In the genomic region with DNA sequence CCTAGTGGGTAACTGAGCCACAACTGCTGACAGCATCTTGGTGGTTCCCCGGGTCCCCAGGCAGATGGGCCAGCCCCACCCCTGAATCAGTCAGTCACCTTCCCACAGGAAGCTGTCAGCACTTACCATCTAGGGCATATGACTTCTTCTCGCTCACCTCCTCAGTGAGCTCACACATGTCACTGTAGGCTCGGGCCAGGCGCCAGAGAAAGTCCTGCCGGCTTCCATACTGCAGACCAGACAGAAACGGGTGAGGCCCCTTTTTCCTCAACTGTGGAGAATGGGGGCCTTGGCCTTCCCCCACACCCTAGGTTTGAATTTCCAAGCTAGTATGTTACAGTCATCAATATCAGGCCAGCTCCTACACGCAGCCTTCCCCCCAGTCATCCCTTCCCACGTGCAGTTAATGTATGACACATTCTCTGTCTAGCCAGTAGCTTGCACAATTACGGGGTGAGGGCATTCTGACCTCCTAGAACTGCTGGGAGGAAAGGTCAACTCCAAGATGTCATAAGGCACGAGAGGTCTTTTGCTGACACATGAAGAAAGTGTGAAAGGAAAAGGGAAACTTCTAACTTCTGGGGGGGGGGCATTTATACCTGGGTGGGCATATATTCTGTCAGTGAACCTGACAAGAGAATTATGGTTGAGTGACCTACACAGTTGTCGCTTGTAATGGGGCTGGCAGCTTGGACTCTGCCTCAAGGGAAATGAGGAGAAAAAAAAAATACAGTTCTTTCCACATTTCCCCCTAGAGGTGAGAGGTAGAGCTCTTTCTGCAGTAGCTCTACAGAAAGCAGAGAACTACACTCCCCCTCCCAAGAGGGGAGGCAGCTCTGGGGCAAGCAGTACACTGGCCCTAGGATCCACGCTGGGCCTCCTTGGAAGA, we compare ENCODE assay signal across 8 cellular contexts. TPM values are rescaled to one million over a fixed set of nuclear protein-coding genes. Genes with fewer than 3 reads are reported as not detected.
DNase-seq lines count a peak whose midpoint lies in the region; TF ChIP-seq lines count a peak whose summit lies in the region.

No MANE protein-coding gene starts in this region.

- TF ChIP-seq CTCF in fibroblast of mammary gland (conservative IDR thresholded peaks at IDR 0.05; ENCODE audit: control insufficient read depth, insufficient read depth, low read depth, low read length) (no peak), esophagus squamous epithelium (IDR thresholded peaks at IDR 0.05) (no peak)

- 45 to 68% methylated on average over 8 to 12 of the region's 12 CpGs for whole genome bisulfite sequencing in esophagus squamous epithelium, 2 donors

- no peaks in the 10 kb centered on the region for H3K4me1 ChIP-seq in esophagus squamous epithelium

- DNase-seq in NK-92 treated with Interleukin-12 subunit alpha and Interleukin-12 subunit beta, amount 100 ng/mL, for 24 hours (lab: John Stamatoyannopoulos, UW), result peak; percentile 86
- DNase-seq in NK-92 (lab: John Stamatoyannopoulos, UW; ENCODE audit: unreplicated experiment), result no peak
- DNase-seq in activated CD4-positive, alpha-beta T cell treated with anti-CD3 and anti-CD28 coated beads, Interleukin-2, amount 50 U/mL, for 1 hour, result peak; percentile 53
- DNase-seq in fibroblast of mammary gland (ENCODE audit: low read depth), result peak; percentile 94
- DNase-seq in stimulated activated CD4-positive, alpha-beta T cell treated with anti-CD3 and anti-CD28 coated beads, Interleukin-4, amount 100 ng/mL, for 24 hours, result peak; percentile 64
- DNase-seq in cortex of kidney (lab: John Stamatoyannopoulos, UW), result no peak
- DNase-seq in esophagus squamous epithelium (lab: John Stamatoyannopoulos, UW), result no peak
- DNase-seq in NCI-H69 (lab: John Stamatoyannopoulos, UW), result no peak

- peak overlapping the region in 1 of 4 donors; percentile 6 for H3K27ac ChIP-seq in esophagus squamous epithelium

- H3K36me3 ChIP-seq in esophagus squamous epithelium, result peaks cover 16 to 95% (median 20%) of the 10 kb centered on the region in 3 donors

- no peaks in the 10 kb centered on the region for H3K27me3 ChIP-seq in esophagus squamous epithelium

- no peak for TF ChIP-seq POLR2A in esophagus squamous epithelium (IDR thresholded peaks at IDR 0.05)

- H3K4me3 ChIP-seq in fibroblast of mammary gland (ENCODE audit: control insufficient read depth, low read depth, low read length), result no peak overlapping the region
- no peak overlapping the region for H3K4me3 ChIP-seq in esophagus squamous epithelium

- intact Hi-C loops in esophagus squamous epithelium (cut with DNase I), result no loop called here

- H3K9me3 ChIP-seq in esophagus squamous epithelium, result no peaks in the 10 kb centered on the region

RNA-seq across cellular contexts. Expression of a gene that starts 10.9 kb away (rescaled TPM):
- 10 to 100 TPM; 21.3 to 31.9 (median 26.4) TPM for total RNA-seq in esophagus squamous epithelium

RNA-seq across cellular contexts. Expression of a gene that starts 19.7 kb away (rescaled TPM):
- 10 to 100 TPM in 3 of 4 donors, 1 to 10 TPM in 1; 10.0 to 47.5 (median 41.9) TPM for total RNA-seq in esophagus squamous epithelium

RNA-seq across cellular contexts. Expression of a gene that starts 25.6 kb away (rescaled TPM):
- 10 to 100 TPM; 11.3 to 44.3 (median 22.2) TPM for total RNA-seq in esophagus squamous epithelium

RNA-seq across cellular contexts. Expression of a gene that starts 49.2 kb away (rescaled TPM):
- total RNA-seq in esophagus squamous epithelium, result 1 to 10 TPM; 1.9 to 8.5 (median 4.5) TPM

Comparison
In these comparisons a context has a peak if more than half of its experiments do, and no peak if none do; other contexts are left out.
1. DNase-seq: peak in NK-92 treated with Interleukin-12 subunit alpha and Interleukin-12 subunit beta, amount 100 ng/mL, for 24 hours (single experiment), activated CD4-positive, alpha-beta T cell treated with anti-CD3 and anti-CD28 coated beads, Interleukin-2, amount 50 U/mL, for 1 hour (single experiment), fibroblast of mammary gland (single experiment) and stimulated activated CD4-positive, alpha-beta T cell treated with anti-CD3 and anti-CD28 coated beads, Interleukin-4, amount 100 ng/mL, for 24 hours (single experiment); none in NK-92 (single experiment), cortex of kidney (single experiment), esophagus squamous epithelium (single experiment) and NCI-H69 (single experiment).